9 cellular contexts compared by ENCODE assay signal in genomic region chr2:98912221-98912851, GRCh38. TPM values are rescaled to one million over a fixed set of nuclear protein-coding genes. Genes with fewer than 3 reads are reported as not detected.
DNase-seq lines count a peak whose midpoint lies in the region; ATAC-seq, FAIRE-seq and TF ChIP-seq lines count a peak whose summit lies in the region.
"Had no signal": no experiment of that assay in that cellular context is flagged by ENCODE, and none has a peak within 500 bp of the region (broad histone marks: within the 10 kb centered on the region; RNA-seq: fewer than 3 reads in every experiment).

No MANE protein-coding gene starts in this region.

- H3K4me3 ChIP-seq in GM12878 (no peak overlapping the region), HepG2 (replicated peaks in 1 of 3; ENCODE audit: insufficient read depth in 1 of 3, low read depth in 2 of 3, low read length in 3 of 3) (no peak overlapping the region; a peak in 1 of 6 replicates)

- H3K4me2 ChIP-seq in GM12878 (ENCODE audit: control insufficient read depth, insufficient read depth) (no peak overlapping the region), HepG2 (ENCODE audit: low read depth, low read length) (peak overlapping the region; percentile 54)

- CTCF ChIA-PET in GM12878 (lab: Yijun Ruan, JAX) (no interaction called here), HepG2 (lab: Yijun Ruan, JAX; ENCODE audit: low intra/inter-chr PET ratio, low total read pairs) (no interaction called here)
- CTCF ChIA-PET in activated naive CD4-positive, alpha-beta T cell treated with anti-CD3 and anti-CD28 coated beads for 36 hours (lab: Charles Lee) = interaction anchor here (0.6 to 1.4 kb wide), 2 partner anchors 11 to 154 kb away, joined by 3 to 4 read pairs; no protein-coding TSS in a partner anchor

- WGBS in GM12878 (ENCODE audit: insufficient coverage, insufficient replicate concordance, low lambda C conversion rate, missing lambda C conversion rate) = 49% methylated on average over 15 of the region's 18 CpGs
- 11% methylated on average over 16 of the region's 18 CpGs for WGBS in HepG2 (ENCODE audit: low lambda C conversion rate)

- no peak for TF ChIP-seq RAD21 in GM12878 (IDR thresholded peaks at IDR 0.05; ENCODE audit: insufficient read depth, low read depth, low read length)
- no peak for TF ChIP-seq RAD21 in HepG2 (CRISPR knock-in tag; IDR thresholded peaks at IDR 0.05)

- peak; percentile 16; the same call in 2 of the 3 replicates for ATAC-seq in GM12878
- ATAC-seq in HepG2 = peak; percentile 28
- no peak for ATAC-seq in GM21717 (IDR thresholded peaks at IDR 0.05; ENCODE audit: unreplicated experiment)
- no peak for ATAC-seq in GM18868 (IDR thresholded peaks at IDR 0.05; ENCODE audit: unreplicated experiment)

- H4K20me1 ChIP-seq in GM12878 (ENCODE audit: control insufficient read depth, insufficient read depth) (no peaks in the 10 kb centered on the region), HepG2 (ENCODE audit: insufficient read depth, low read length) (no peaks in the 10 kb centered on the region)

- H3K9ac ChIP-seq in GM12878 (ENCODE audit: control insufficient read depth, insufficient read depth, low read length) (no peak overlapping the region), HepG2 (ENCODE audit: insufficient read depth, low read depth, low read length) (no peak overlapping the region)

- no peak overlapping the region for H3K4me3 Mint-ChIP-seq in activated naive CD4-positive, alpha-beta T cell treated with anti-CD3 and anti-CD28 coated beads for 36 hours

- no peaks in the 10 kb centered on the region for H3K36me3 Mint-ChIP-seq in activated naive CD4-positive, alpha-beta T cell treated with anti-CD3 and anti-CD28 coated beads for 36 hours (ENCODE audit: low read depth)

- POLR2A ChIA-PET in GM12878 (lab: Charles Lee) = no interaction called here
- POLR2A ChIA-PET in HepG2 (lab: Yijun Ruan, JAX) = no interaction called here

- FAIRE-seq in GM12878 (lab: Jason Lieb, UNC) (no peak), HepG2 (lab: Jason Lieb, UNC) (no peak)

- SMC1A ChIA-PET in GM12878 (lab: Charles Lee; ENCODE audit: uncharacterized antibody, unreplicated experiment) = no interaction called here

- H3K9me3 ChIP-seq in GM12878 (replicated peaks; ENCODE audit: control insufficient read depth, insufficient read depth, low read length) (no peaks in the 10 kb centered on the region), HepG2 (ENCODE audit: low read length) (no peaks in the 10 kb centered on the region)
- H3K9me3 ChIP-seq: neutrophil had no signal

- intact Hi-C loops in GM12878 (cut with micrococcal nuclease; ENCODE audit: unreplicated experiment) (no loop called here), HepG2 (cut with micrococcal nuclease; ENCODE audit: unreplicated experiment) (no loop called here)
- intact Hi-C loops in activated naive CD4-positive, alpha-beta T cell treated with anti-CD3 and anti-CD28 coated beads for 36 hours (cut with micrococcal nuclease) = no loop called here

- H3K27me3 Mint-ChIP-seq in activated naive CD4-positive, alpha-beta T cell treated with anti-CD3 and anti-CD28 coated beads for 36 hours (ENCODE audit: low read depth) = no peaks in the 10 kb centered on the region

- H3K27me3 ChIP-seq in GM12878 (replicated peaks in 1 of 2; ENCODE audit: control insufficient read depth in 2 of 2, insufficient read depth in 2 of 2, low read length in 1 of 2) (peaks cover 3 to 7% of the 10 kb centered on the region in 2 experiments; a peak in 3 of 4 replicates), HepG2 (ENCODE audit: control insufficient read depth in 1 of 2, insufficient read depth in 2 of 2, low read length in 2 of 2) (peaks cover 4 to 57% of the 10 kb centered on the region in 2 experiments; a peak in 4 of 5 replicates)
- H3K27me3 ChIP-seq: neutrophil had no signal

- no peak overlapping the region for H3K27ac Mint-ChIP-seq in activated naive CD4-positive, alpha-beta T cell treated with anti-CD3 and anti-CD28 coated beads for 36 hours

- H3K79me2 ChIP-seq in GM12878 (ENCODE audit: control insufficient read depth, insufficient read depth, low read length) (no peaks in the 10 kb centered on the region), HepG2 (ENCODE audit: insufficient read depth, low read length) (no peaks in the 10 kb centered on the region)

- peaks cover 18% of the 10 kb centered on the region for H3K4me1 Mint-ChIP-seq in activated naive CD4-positive, alpha-beta T cell treated with anti-CD3 and anti-CD28 coated beads for 36 hours (ENCODE audit: low read depth)

- no peaks in the 10 kb centered on the region for H3K9me3 Mint-ChIP-seq in activated naive CD4-positive, alpha-beta T cell treated with anti-CD3 and anti-CD28 coated beads for 36 hours

- H3K36me3 ChIP-seq in GM12878 (ENCODE audit: control insufficient read depth in 2 of 2, insufficient read depth in 2 of 2, low read length in 1 of 2) (no peaks in the 10 kb centered on the region), HepG2 (replicated peaks in 1 of 2; ENCODE audit: control insufficient read depth in 1 of 2, insufficient read depth in 2 of 2, low read length in 2 of 2) (no peaks in the 10 kb centered on the region)
- H3K36me3 ChIP-seq: neutrophil had no signal

- TF ChIP-seq POLR2A in GM12878 (IDR thresholded peaks at IDR 0.05; ENCODE audit: low read depth, low read length) = no peak
- TF ChIP-seq POLR2A in HepG2 (IDR thresholded peaks at IDR 0.05; ENCODE audit: insufficient read depth in 1 of 2, low read depth in 2 of 2, low read length in 2 of 2) = no peak

- H3K4me1 ChIP-seq in GM12878 (ENCODE audit: control insufficient read depth, insufficient read depth, low read length) (no peaks in the 10 kb centered on the region; the same call in 1 of the 2 replicates), HepG2 (ENCODE audit: insufficient read depth, low read length) (peaks cover 46% of the 10 kb centered on the region)

- in situ Hi-C loops in GM12878 (cut with MboI) (no loop called here), HepG2 (cut with HindIII; ENCODE audit: extremely low pct_ligation_motif_present, low pct_unique_long_range_greater_than_20kb) (no loop called here)

- DNase-seq in AG20443 (ENCODE audit: low spot score) = peak; percentile 89
- DNase-seq in NCI-H1417 (lab: John Stamatoyannopoulos, UW) = peak; percentile 71 to 94 (median 82)
- DNase-seq in GM12878 (ENCODE audit: low read depth, low spot score) = no peak
- DNase-seq in HepG2 (ENCODE audit: low spot score) = no peak
- DNase-seq in activated naive CD4-positive, alpha-beta T cell treated with anti-CD3 and anti-CD28 coated beads for 36 hours = no peak
- DNase-seq in GM20000 (ENCODE audit: low spot score) = no peak

- BruUV-seq in GM12878 (replicated peaks; lab: Mats Ljungman, UMichigan) = no TSS peak
- no TSS peak for BruUV-seq in HepG2 (replicated peaks; lab: Mats Ljungman, UMichigan)

- H3K27ac ChIP-seq in GM12878 (ENCODE audit: control insufficient read depth, insufficient read depth) (no peak overlapping the region), HepG2 (ENCODE audit: extremely low read length, insufficient read depth, low read length) (no peak overlapping the region)
- H3K27ac ChIP-seq: neutrophil had no signal

- TF ChIP-seq EP300 in GM12878 (IDR thresholded peaks at IDR 0.05; ENCODE audit: borderline replicate concordance in 1 of 2, control insufficient read depth in 1 of 2, low read depth in 2 of 2, low read length in 2 of 2) (no peak), HepG2 (IDR thresholded peaks at IDR 0.05; ENCODE audit: low read depth in 2 of 2, low read length in 2 of 2) (no peak), HepG2 (CRISPR knock-in tag; IDR thresholded peaks at IDR 0.05; ENCODE audit: borderline replicate concordance) (no peak)

- TF ChIP-seq CTCF in GM12878 (IDR thresholded peaks at IDR 0.05 in 2 of 3, conservative IDR thresholded peaks at IDR 0.05 in 1 of 3; ENCODE audit: control insufficient read depth in 2 of 3, extremely low read depth in 1 of 3, insufficient read depth in 1 of 3, low read depth in 3 of 3, low read length in 3 of 3) = no peak
- TF ChIP-seq CTCF in HepG2 (CRISPR knock-in tag; IDR thresholded peaks at IDR 0.05) = no peak
- no peak for TF ChIP-seq CTCF in GM20000 (IDR thresholded peaks at IDR 0.05; ENCODE audit: extremely low read depth, missing control alignments)

- H2AFZ ChIP-seq in GM12878 (ENCODE audit: control insufficient read depth, low read depth, low read length) = no peak overlapping the region
- H2AFZ ChIP-seq in HepG2 (ENCODE audit: low read length) = no peak overlapping the region

- RAD21 ChIA-PET in GM12878 (lab: Charles Lee; ENCODE audit: unreplicated experiment) = no interaction called here

RNA-seq across cellular contexts. Expression of gene CRACDL, which starts 23.7 kb away (rescaled TPM):
- total RNA-seq in GM12878 (2013; cell fraction: nucleolus; rRNA removed) = not detected in 2 replicates
- total RNA-seq in GM12878 (2014; rRNA removed) (0.33 and 0.34 TPM in 2 replicates), GM12878 (2014; rRNA removed; fragmentation: Illumina TruSeq; extraction: Trizol) (0.13 and 0.41 TPM in 2 replicates), GM12878 (2021) (0.48 and 0.72 TPM in 2 replicates), HepG2 (2016; rRNA removed; fragmentation: Illumina TruSeq; extraction: Trizol) (0.15 TPM in 1 of 2 replicates, not detected in the other)
- not detected for polyA plus RNA-seq in GM12878 (2011; ENCODE audit: low read depth)
- polyA plus RNA-seq in GM12878 (2011; rRNA removed) (0.03 and 0.13 TPM in 2 replicates), GM12878 (2014; fragmentation: Illumina TruSeq; extraction: Trizol) (0.21 and 0.22 TPM in 2 replicates), GM12878 (2014; fragmentation: Nextera tagmentation; extraction: Ambion mirVana) (under 1 TPM; 0.04 to 0.08 TPM), GM12878 (2014; rRNA removed) (0.49 and 0.55 TPM in 2 replicates), GM12878 (2016; fragmentation: Nextera tagmentation; extraction: Ambion mirVana) (under 1 TPM; 0.12 to 0.14 TPM), HepG2 (2011; rRNA removed) (0.14 and 0.26 TPM in 2 replicates)
- polyA plus RNA-seq in GM12878 (2011; cell fraction: cytosol; rRNA removed) = 0.05 and 0.09 TPM in 2 replicates
- 0.12 and 0.16 TPM in 2 replicates for polyA plus RNA-seq in GM12878 (2011; cell fraction: nucleus; rRNA removed)
- polyA plus RNA-seq in GM12878 (2012) = not detected in 2 replicates
- polyA minus RNA-seq in GM12878 (2011; rRNA and poly(A)+ RNA removed) = 0.05 TPM in 1 of 2 replicates, not detected in the other
- not detected in 2 replicates for polyA minus RNA-seq in GM12878 (2011; cell fraction: cytosol; rRNA and poly(A)+ RNA removed)
- polyA minus RNA-seq in GM12878 (2011; cell fraction: nucleus; rRNA and poly(A)+ RNA removed) = 0.36 TPM in 1 of 2 replicates, not detected in the other
- total RNA-seq in HepG2 (2016; cell fraction: cytosol; rRNA removed; fragmentation: Illumina TruSeq; extraction: Trizol; ENCODE audit: low read depth) = 0.09 TPM in 1 of 2 replicates, not detected in the other
- 0.13 and 0.16 TPM in 2 replicates for total RNA-seq in HepG2 (2016; cell fraction: insoluble cytoplasmic fraction; rRNA removed; fragmentation: Illumina TruSeq; extraction: Trizol)
- total RNA-seq in HepG2 (2016; cell fraction: membrane; rRNA removed; fragmentation: Illumina TruSeq; extraction: Trizol) = 0.14 and 0.28 TPM in 2 replicates
- 0.16 and 0.19 TPM in 2 replicates for total RNA-seq in HepG2 (2016; cell fraction: nucleus; rRNA removed; fragmentation: Illumina TruSeq; extraction: Trizol)
- 0.08 and 0.11 TPM in 2 replicates for polyA plus RNA-seq in HepG2 (2011; cell fraction: cytosol; rRNA removed)
- polyA plus RNA-seq in HepG2 (2011; cell fraction: nucleus; rRNA removed) = 0.21 and 0.26 TPM in 2 replicates
- polyA plus RNA-seq in HepG2 (2012) = 0.20 and 0.24 TPM in 2 replicates
- 0.05 and 0.06 TPM in 2 replicates for polyA plus RNA-seq in HepG2 (2016; cell fraction: cytosol; fragmentation: Illumina TruSeq; extraction: Trizol; ENCODE audit: low read depth)
- polyA plus RNA-seq in HepG2 (2016; cell fraction: insoluble cytoplasmic fraction; fragmentation: Illumina TruSeq; extraction: Trizol; ENCODE audit: low read depth) = 0.09 and 0.11 TPM in 2 replicates
- polyA plus RNA-seq in HepG2 (2016; cell fraction: membrane; fragmentation: Illumina TruSeq; extraction: Trizol; ENCODE audit: low read depth) = 0.08 and 0.10 TPM in 2 replicates
- 0.27 and 0.83 TPM in 2 replicates for polyA plus RNA-seq in HepG2 (2016; cell fraction: nucleus; fragmentation: Illumina TruSeq; extraction: Trizol; ENCODE audit: insufficient read depth, low read depth)
- 0.24 and 3.8 TPM in 2 replicates for polyA minus RNA-seq in HepG2 (2011; rRNA and poly(A)+ RNA removed; ENCODE audit: low replicate concordance)
- not detected in 2 replicates for polyA minus RNA-seq in HepG2 (2011; cell fraction: cytosol; rRNA and poly(A)+ RNA removed)
- polyA minus RNA-seq in HepG2 (2011; cell fraction: nucleus; rRNA and poly(A)+ RNA removed) = 0.13 and 0.37 TPM in 2 replicates
- total RNA-seq in activated naive CD4-positive, alpha-beta T cell treated with anti-CD3 and anti-CD28 coated beads for 36 hours = under 1 TPM; 0.14 to 0.35 TPM

Comparison
In these comparisons a context has a peak if more than half of its experiments do, and no peak if none do; other contexts are left out.
1. DNase-seq: peak in AG20443 (single experiment) and NCI-H1417 (3 of 3); none in GM12878 (single experiment), HepG2 (single experiment), activated naive CD4-positive, alpha-beta T cell treated with anti-CD3 and anti-CD28 coated beads for 36 hours (single experiment) and GM20000 (single experiment).
2. ATAC-seq: peak in GM12878 (single experiment) and HepG2 (single experiment); none in GM21717 (single experiment) and GM18868 (single experiment).